ENCODE assay signal across 1 cellular context in genomic region chr6:63793727-63794126, GRCh38.
TF ChIP-seq lines count a peak whose summit lies in the region.

No MANE protein-coding gene starts in this region.

TF ChIP-seq in GM23338, 12 proteins besides CTCF, POLR2A, EP300 and RAD21 (continued from another document):
- TF ChIP-seq JUNB (IDR thresholded peaks at IDR 0.05; ENCODE audit: unreplicated experiment): no peak
- no peak for TF ChIP-seq EZH2 (IDR thresholded peaks at IDR 0.05; ENCODE audit: low read depth, unreplicated experiment)
- TF ChIP-seq REST (IDR thresholded peaks at IDR 0.05; ENCODE audit: unreplicated experiment): no peak
- TF ChIP-seq STAT1 (IDR thresholded peaks at IDR 0.05; ENCODE audit: unreplicated experiment): no peak
- TF ChIP-seq CREB1 (CRISPR knock-in tag; IDR thresholded peaks at IDR 0.05; ENCODE audit: low read depth): no peak
- no peak for TF ChIP-seq ZNF114 (CRISPR knock-in tag; IDR thresholded peaks at IDR 0.05)
